8 cellular contexts compared by ENCODE assay signal in genomic region chr16:67001159-67001486, GRCh38. TPM values are rescaled to one million over a fixed set of nuclear protein-coding genes. Genes with fewer than 3 reads are reported as not detected.
DNase-seq lines count a peak whose midpoint lies in the region; ATAC-seq and TF ChIP-seq lines count a peak whose summit lies in the region.

No MANE protein-coding gene starts in this region.

- intact Hi-C loops in lower lobe of right lung (cut with DNase I) (no loop called here), transverse colon (cut with DNase I; ENCODE audit: low total_unique reads) (no loop called here), Calu3 (cut with micrococcal nuclease; ENCODE audit: unreplicated experiment) (no loop called here)

- H3K9me3 ChIP-seq in lower lobe of right lung (no peaks in the 10 kb centered on the region), transverse colon (no peaks in the 10 kb centered on the region)

- no peak overlapping the region for H3K27ac Mint-ChIP-seq in activated naive CD8-positive, alpha-beta T cell
- no peak overlapping the region for H3K27ac Mint-ChIP-seq in activated naive CD8-positive, alpha-beta T cell treated with anti-CD3 and anti-CD28 coated beads for 36 hours
- H3K27ac Mint-ChIP-seq in Calu3 (ENCODE audit: unreplicated experiment): no peak overlapping the region

- DNase-seq in activated naive CD8-positive, alpha-beta T cell treated with anti-CD3 and anti-CD28 coated beads for 36 hours: no peak
- DNase-seq in brain microvascular endothelial cell (no peak), lower lobe of right lung (no peak), transverse colon (no peak), superior temporal gyrus (ENCODE audit: extremely low spot score) (no peak), Calu3 (no peak)

- peak overlapping the region; percentile 47 for H3K4me3 Mint-ChIP-seq in activated naive CD8-positive, alpha-beta T cell
- H3K4me3 Mint-ChIP-seq in activated naive CD8-positive, alpha-beta T cell treated with anti-CD3 and anti-CD28 coated beads for 36 hours: no peak overlapping the region
- no peak overlapping the region for H3K4me3 Mint-ChIP-seq in Calu3 (ENCODE audit: low read depth, unreplicated experiment)

- no peak for ATAC-seq in lower lobe of right lung
- no peak for ATAC-seq in GM21515 (IDR thresholded peaks at IDR 0.05; ENCODE audit: unreplicated experiment)

- peaks cover 21% of the 10 kb centered on the region for H3K4me1 ChIP-seq in lower lobe of right lung
- peaks cover 4 to 26% (median 13%) of the 10 kb centered on the region in 4 donors for H3K4me1 ChIP-seq in transverse colon

- WGBS in transverse colon (ENCODE audit: low coverage in 1 of 2), 2 donors: 43% methylated on average over 4 of the region's 23 CpGs; no CpG with 5 or more reads in 1 of the 2 donors

- H3K27me3 ChIP-seq in brain microvascular endothelial cell (replicated peaks) (no peaks in the 10 kb centered on the region), lower lobe of right lung (ENCODE audit: low read depth) (no peaks in the 10 kb centered on the region), transverse colon (no peaks in the 10 kb centered on the region)

- no peak for TF ChIP-seq POLR2A in transverse colon (IDR thresholded peaks at IDR 0.05)

- H3K36me3 Mint-ChIP-seq in activated naive CD8-positive, alpha-beta T cell: peaks cover 3% of the 10 kb centered on the region
- H3K36me3 Mint-ChIP-seq in activated naive CD8-positive, alpha-beta T cell treated with anti-CD3 and anti-CD28 coated beads for 36 hours: no peaks in the 10 kb centered on the region
- no peaks in the 10 kb centered on the region for H3K36me3 Mint-ChIP-seq in Calu3 (ENCODE audit: insufficient read depth, unreplicated experiment)

- H3K36me3 ChIP-seq in brain microvascular endothelial cell (replicated peaks) (no peaks in the 10 kb centered on the region), lower lobe of right lung (no peaks in the 10 kb centered on the region), transverse colon (no peaks in the 10 kb centered on the region)

- H3K27ac ChIP-seq in brain microvascular endothelial cell: no peak overlapping the region
- H3K27ac ChIP-seq in lower lobe of right lung: no peak overlapping the region
- H3K27ac ChIP-seq in transverse colon: peak overlapping the region in 1 of 4 donors; percentile 46

- TF ChIP-seq EP300 in transverse colon (IDR thresholded peaks at IDR 0.05; ENCODE audit: low read depth): no peak

- in situ Hi-C loops in brain microvascular endothelial cell (cut with HindIII; ENCODE audit: low pct_ligation_motif_present, low sequenced_read_pairs) (no loop called here), transverse colon (cut with MboI; ENCODE audit: low pct_ligation_motif_present in 1 of 4, low pct_unique_long_range_greater_than_20kb in 1 of 4, low sequenced_read_pairs in 3 of 4) (no loop called here)

- no peaks in the 10 kb centered on the region for H3K9me3 Mint-ChIP-seq in activated naive CD8-positive, alpha-beta T cell (ENCODE audit: low read depth)
- H3K9me3 Mint-ChIP-seq in activated naive CD8-positive, alpha-beta T cell treated with anti-CD3 and anti-CD28 coated beads for 36 hours: no peaks in the 10 kb centered on the region
- no peaks in the 10 kb centered on the region for H3K9me3 Mint-ChIP-seq in Calu3 (ENCODE audit: low read depth, unreplicated experiment)

- peaks cover 17% of the 10 kb centered on the region for H3K4me1 Mint-ChIP-seq in activated naive CD8-positive, alpha-beta T cell (ENCODE audit: low read depth)
- H3K4me1 Mint-ChIP-seq in activated naive CD8-positive, alpha-beta T cell treated with anti-CD3 and anti-CD28 coated beads for 36 hours: peaks cover 9% of the 10 kb centered on the region
- no peaks in the 10 kb centered on the region for H3K4me1 Mint-ChIP-seq in Calu3 (ENCODE audit: low read depth, unreplicated experiment)

- BruUV-seq in Calu3 (replicated peaks; lab: Mats Ljungman, UMichigan): no TSS peak

- H3K4me3 ChIP-seq in brain microvascular endothelial cell (ENCODE audit: low read depth, low read length): peak overlapping the region; percentile 37
- H3K4me3 ChIP-seq in lower lobe of right lung: peak overlapping the region; percentile 65
- peak overlapping the region in 3 of 4 donors; percentile 33 to 58 (median 51) for H3K4me3 ChIP-seq in transverse colon

- H3K27me3 Mint-ChIP-seq in activated naive CD8-positive, alpha-beta T cell: no peaks in the 10 kb centered on the region
- no peaks in the 10 kb centered on the region for H3K27me3 Mint-ChIP-seq in activated naive CD8-positive, alpha-beta T cell treated with anti-CD3 and anti-CD28 coated beads for 36 hours
- peaks cover 53% of the 10 kb centered on the region for H3K27me3 Mint-ChIP-seq in Calu3 (ENCODE audit: unreplicated experiment)

- TF ChIP-seq CTCF in brain microvascular endothelial cell (IDR thresholded peaks at IDR 0.05; ENCODE audit: low read depth, low read length, missing control alignments) (no peak), lower lobe of right lung (IDR thresholded peaks at IDR 0.05) (no peak), transverse colon (IDR thresholded peaks at IDR 0.05) (no peak), Calu3 (IDR thresholded peaks at IDR 0.05; ENCODE audit: unreplicated experiment) (no peak)

- CTCF ChIA-PET in Calu3 (lab: Charles Lee): no interaction called here

RNA-seq across cellular contexts. Expression of gene CES4A, which starts 12.7 kb away (rescaled TPM):
- total RNA-seq in activated naive CD8-positive, alpha-beta T cell treated with anti-CD3 and anti-CD28 coated beads for 36 hours: 1 to 10 TPM; 3.5 to 4.6 TPM
- total RNA-seq in lower lobe of right lung (14.8 TPM), transverse colon (10 to 100 TPM in 3 of 4 donors, 1 to 10 TPM in 1; 9.7 to 24.7 (median 15.7) TPM), Calu3 (2022) (not detected in 2 replicates)

RNA-seq across cellular contexts. Expression of gene CBFB, which starts 27.8 kb away (rescaled TPM):
- total RNA-seq in activated naive CD8-positive, alpha-beta T cell treated with anti-CD3 and anti-CD28 coated beads for 36 hours: 100 to 1,000 TPM; 110 to 114 TPM
- total RNA-seq in lower lobe of right lung (46.9 TPM), transverse colon (100 to 1,000 TPM in 1 of 4 donors, 10 to 100 TPM in 3; 19.7 to 106 (median 33.1) TPM), Calu3 (2022) (116 and 131 TPM in 2 replicates)

RNA-seq across cellular contexts. Expression of gene CES3, which starts 40.1 kb away (rescaled TPM):
- total RNA-seq in activated naive CD8-positive, alpha-beta T cell treated with anti-CD3 and anti-CD28 coated beads for 36 hours: under 1 TPM; 0.43 to 0.80 TPM
- total RNA-seq in lower lobe of right lung: 2.5 TPM
- 100 to 1,000 TPM; 247 to 616 (median 291) TPM for total RNA-seq in transverse colon
- 0.64 and 2.5 TPM in 2 replicates for total RNA-seq in Calu3 (2022)

Comparison
In these comparisons a context has a peak if more than half of its experiments do, and no peak if none do; other contexts are left out.
1. RNA of gene CES3, which starts 40.1 kb away (total RNA-seq): 247 to 616 TPM in transverse colon; 2.5 TPM in lower lobe of right lung (single experiment), 0.43 to 0.80 TPM in activated naive CD8-positive, alpha-beta T cell treated with anti-CD3 and anti-CD28 coated beads for 36 hours and 0.64 to 2.5 TPM in Calu3; every median in the first group is over 10 times any median in the second.
2. Peak in every context shown above with its lines, with median percentiles within 50 percentile points of each other: H3K4me3 ChIP-seq.